In the genomic region with DNA sequence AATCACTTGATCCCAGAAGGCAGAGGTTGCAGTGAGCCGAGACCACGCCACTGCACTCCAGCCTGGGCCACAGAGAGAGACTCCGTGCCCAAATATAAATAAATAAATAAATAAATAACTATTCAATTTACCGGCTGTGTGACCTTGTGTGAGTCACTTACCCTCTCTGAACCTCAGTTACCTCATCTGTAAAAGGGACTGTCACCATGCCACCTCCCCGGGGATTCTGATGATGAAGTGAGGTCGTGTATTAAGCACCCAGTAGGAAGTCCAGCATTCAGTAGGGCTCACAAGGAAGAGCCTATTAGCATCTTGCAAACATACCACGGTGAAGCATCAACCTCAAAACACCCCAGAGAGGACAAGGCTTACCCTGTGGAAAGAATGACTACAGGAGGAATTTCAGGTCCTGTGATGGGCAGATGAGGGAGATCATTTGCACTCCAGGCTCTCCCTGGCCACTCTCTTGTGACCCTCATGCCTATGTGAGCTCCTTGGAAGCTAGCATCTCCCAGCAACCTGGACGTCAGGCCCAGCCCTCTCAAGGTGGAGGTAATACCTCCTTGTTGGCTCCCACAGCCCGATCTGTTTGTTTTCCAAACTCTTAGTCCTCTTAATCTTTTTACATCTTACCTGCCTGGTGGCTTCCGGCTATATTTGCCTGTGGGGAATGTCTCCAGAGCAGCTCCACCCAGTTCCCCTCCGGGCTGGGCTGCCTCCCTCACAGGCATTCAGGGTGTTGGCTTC, we compare ENCODE assay signal across 2 cellular contexts.
TF ChIP-seq lines count a peak whose summit lies in the region.

No MANE protein-coding gene starts in this region.

TF ChIP-seq in GM23338, 12 proteins besides CTCF, POLR2A, EP300 and RAD21 (continues in another document):
- no peak for TF ChIP-seq ZNF114 (CRISPR knock-in tag; IDR thresholded peaks at IDR 0.05)
- no peak for TF ChIP-seq ZNF462 (CRISPR knock-in tag; IDR thresholded peaks at IDR 0.05)
- no peak for TF ChIP-seq NANOG (IDR thresholded peaks at IDR 0.05; ENCODE audit: borderline replicate concordance)
- no peak for TF ChIP-seq POLR2AphosphoS5 (IDR thresholded peaks at IDR 0.05; ENCODE audit: low read depth)
- no peak for TF ChIP-seq CREB1 (CRISPR knock-in tag; IDR thresholded peaks at IDR 0.05; ENCODE audit: low read depth)
- no peak for TF ChIP-seq EZH2phosphoT487 (IDR thresholded peaks at IDR 0.05; ENCODE audit: unreplicated experiment)
- TF ChIP-seq, protein P1, sequence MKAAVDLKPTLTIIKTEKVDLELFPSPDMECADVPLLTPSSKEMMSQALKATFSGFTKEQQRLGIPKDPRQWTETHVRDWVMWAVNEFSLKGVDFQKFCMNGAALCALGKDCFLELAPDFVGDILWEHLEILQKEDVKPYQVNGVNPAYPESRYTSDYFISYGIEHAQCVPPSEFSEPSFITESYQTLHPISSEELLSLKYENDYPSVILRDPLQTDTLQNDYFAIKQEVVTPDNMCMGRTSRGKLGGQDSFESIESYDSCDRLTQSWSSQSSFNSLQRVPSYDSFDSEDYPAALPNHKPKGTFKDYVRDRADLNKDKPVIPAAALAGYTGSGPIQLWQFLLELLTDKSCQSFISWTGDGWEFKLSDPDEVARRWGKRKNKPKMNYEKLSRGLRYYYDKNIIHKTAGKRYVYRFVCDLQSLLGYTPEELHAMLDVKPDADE (IDR thresholded peaks at IDR 0.05), result no peak
- TF ChIP-seq, protein P2, sequence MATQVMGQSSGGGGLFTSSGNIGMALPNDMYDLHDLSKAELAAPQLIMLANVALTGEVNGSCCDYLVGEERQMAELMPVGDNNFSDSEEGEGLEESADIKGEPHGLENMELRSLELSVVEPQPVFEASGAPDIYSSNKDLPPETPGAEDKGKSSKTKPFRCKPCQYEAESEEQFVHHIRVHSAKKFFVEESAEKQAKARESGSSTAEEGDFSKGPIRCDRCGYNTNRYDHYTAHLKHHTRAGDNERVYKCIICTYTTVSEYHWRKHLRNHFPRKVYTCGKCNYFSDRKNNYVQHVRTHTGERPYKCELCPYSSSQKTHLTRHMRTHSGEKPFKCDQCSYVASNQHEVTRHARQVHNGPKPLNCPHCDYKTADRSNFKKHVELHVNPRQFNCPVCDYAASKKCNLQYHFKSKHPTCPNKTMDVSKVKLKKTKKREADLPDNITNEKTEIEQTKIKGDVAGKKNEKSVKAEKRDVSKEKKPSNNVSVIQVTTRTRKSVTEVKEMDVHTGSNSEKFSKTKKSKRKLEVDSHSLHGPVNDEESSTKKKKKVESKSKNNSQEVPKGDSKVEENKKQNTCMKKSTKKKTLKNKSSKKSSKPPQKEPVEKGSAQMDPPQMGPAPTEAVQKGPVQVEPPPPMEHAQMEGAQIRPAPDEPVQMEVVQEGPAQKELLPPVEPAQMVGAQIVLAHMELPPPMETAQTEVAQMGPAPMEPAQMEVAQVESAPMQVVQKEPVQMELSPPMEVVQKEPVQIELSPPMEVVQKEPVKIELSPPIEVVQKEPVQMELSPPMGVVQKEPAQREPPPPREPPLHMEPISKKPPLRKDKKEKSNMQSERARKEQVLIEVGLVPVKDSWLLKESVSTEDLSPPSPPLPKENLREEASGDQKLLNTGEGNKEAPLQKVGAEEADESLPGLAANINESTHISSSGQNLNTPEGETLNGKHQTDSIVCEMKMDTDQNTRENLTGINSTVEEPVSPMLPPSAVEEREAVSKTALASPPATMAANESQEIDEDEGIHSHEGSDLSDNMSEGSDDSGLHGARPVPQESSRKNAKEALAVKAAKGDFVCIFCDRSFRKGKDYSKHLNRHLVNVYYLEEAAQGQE (IDR thresholded peaks at IDR 0.05; ENCODE audit: unreplicated experiment), result no peak

TF ChIP-seq in SK-N-SH, 30 proteins besides CTCF, POLR2A, EP300 and RAD21:
- TF ChIP-seq RCOR1 (IDR thresholded peaks at IDR 0.05; ENCODE audit: low read length), result no peak
- no peak for TF ChIP-seq USF2 (IDR thresholded peaks at IDR 0.05; ENCODE audit: borderline replicate concordance, low read depth, low read length)
- no peak for TF ChIP-seq SIN3A (IDR thresholded peaks at IDR 0.05; ENCODE audit: borderline replicate concordance, low read depth, low read length)
- TF ChIP-seq FOXM1 (IDR thresholded peaks at IDR 0.05; ENCODE audit: low read depth), result no peak
